10 cellular contexts compared by ENCODE assay signal in the genomic region with DNA sequence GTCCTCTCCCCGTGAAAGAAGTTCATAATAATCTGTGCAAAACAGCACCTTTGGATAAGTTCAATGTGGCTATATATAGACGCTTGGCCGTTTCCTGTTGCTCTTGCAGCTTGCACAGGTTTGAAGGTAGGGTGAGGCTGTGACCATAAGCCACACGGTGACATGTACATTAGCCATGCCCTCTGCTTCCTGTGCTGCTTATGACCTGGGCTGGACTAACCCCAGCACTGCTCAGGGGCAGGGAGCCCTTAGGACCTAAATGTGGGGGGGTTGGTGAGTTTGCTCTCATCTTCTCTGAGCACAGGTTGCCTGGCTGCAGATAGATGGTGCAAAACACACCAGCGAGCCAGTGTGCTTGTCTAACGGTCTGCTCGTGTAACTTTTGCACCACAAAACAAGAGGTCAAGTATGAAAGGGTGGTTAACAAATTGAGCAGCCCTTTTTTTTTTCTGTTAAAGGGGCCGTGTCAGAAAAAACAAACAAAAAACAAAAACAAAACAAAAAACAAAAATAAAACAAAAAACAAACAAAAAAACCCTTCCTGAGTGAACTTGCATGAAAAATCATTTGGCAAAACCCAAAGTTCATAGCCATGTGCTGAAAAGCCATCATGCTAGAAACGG. TPM values are rescaled to one million over a fixed set of nuclear protein-coding genes. Genes with fewer than 3 reads are reported as not detected.
A peak's percentile ranks its signal among the peaks of the same experiment; 100 is the strongest.
DNase-seq lines count a peak whose midpoint lies in the region; ATAC-seq, FAIRE-seq and TF ChIP-seq lines count a peak whose summit lies in the region.
"Had no signal": no experiment of that assay in that cellular context is flagged by ENCODE, and none has a peak within 500 bp of the region (broad histone marks: within the 10 kb centered on the region; RNA-seq: fewer than 3 reads in every experiment).

No MANE protein-coding gene starts in this region.

- no peak overlapping the region for H3K27ac ChIP-seq in right atrium auricular region
- H3K27ac ChIP-seq: tibial nerve had no signal

- H3K27me3 Mint-ChIP-seq in activated naive CD8-positive, alpha-beta T cell treated with anti-CD3 and anti-CD28 coated beads, Interleukin-2, amount 50 U/mL, for 24 hours: no peaks in the 10 kb centered on the region

- H3K4me1 Mint-ChIP-seq in activated naive CD8-positive, alpha-beta T cell treated with anti-CD3 and anti-CD28 coated beads, Interleukin-2, amount 50 U/mL, for 24 hours: peaks cover 99% of the 10 kb centered on the region

- no peaks in the 10 kb centered on the region for H3K36me3 ChIP-seq in right atrium auricular region
- H3K36me3 ChIP-seq: tibial nerve had no signal

- H3K9me3 Mint-ChIP-seq in activated naive CD8-positive, alpha-beta T cell treated with anti-CD3 and anti-CD28 coated beads, Interleukin-2, amount 50 U/mL, for 24 hours: no peaks in the 10 kb centered on the region

- ATAC-seq in GM19395 (IDR thresholded peaks at IDR 0.05; ENCODE audit: unreplicated experiment) (peak; percentile 40), HG03342 (IDR thresholded peaks at IDR 0.05; ENCODE audit: unreplicated experiment) (peak; percentile 29)
- ATAC-seq in activated naive CD8-positive, alpha-beta T cell treated with anti-CD3 and anti-CD28 coated beads, Interleukin-2, amount 50 U/mL, for 24 hours: peak; percentile 60

- H3K4me3 Mint-ChIP-seq in activated naive CD8-positive, alpha-beta T cell treated with anti-CD3 and anti-CD28 coated beads, Interleukin-2, amount 50 U/mL, for 24 hours: peak overlapping the region; percentile 30

- peaks cover 4% of the 10 kb centered on the region for H3K36me3 Mint-ChIP-seq in activated naive CD8-positive, alpha-beta T cell treated with anti-CD3 and anti-CD28 coated beads, Interleukin-2, amount 50 U/mL, for 24 hours (ENCODE audit: low read depth)

- no peak for FAIRE-seq in D721Med (lab: Jason Lieb, UNC)

- peak; percentile 80 for DNase-seq in GM12864 (ENCODE audit: low read depth)
- no peak for DNase-seq in activated naive CD8-positive, alpha-beta T cell treated with anti-CD3 and anti-CD28 coated beads, Interleukin-2, amount 50 U/mL, for 24 hours
- DNase-seq in inferior parietal cortex (ENCODE audit: extremely low spot score): no peak
- DNase-seq in D721Med (ENCODE audit: insufficient read length, low spot score): no peak
- DNase-seq in OCI-M2 (lab: John Stamatoyannopoulos, UW; ENCODE audit: unreplicated experiment): no peak
- DNase-seq in right atrium auricular region (ENCODE audit: low spot score): no peak
- DNase-seq: dermis blood vessel endothelial cell had no signal

- H3K27ac Mint-ChIP-seq in activated naive CD8-positive, alpha-beta T cell treated with anti-CD3 and anti-CD28 coated beads, Interleukin-2, amount 50 U/mL, for 24 hours: peak overlapping the region; percentile 58

- H3K4me3 ChIP-seq in GM12864 (ENCODE audit: low read depth, low read length): peak overlapping the region; percentile 2; the same call in 1 of the 2 replicates
- H3K4me3 ChIP-seq in right atrium auricular region: no peak overlapping the region
- H3K4me3 ChIP-seq: tibial nerve had no signal

- H3K9me3 ChIP-seq in right atrium auricular region: no peaks in the 10 kb centered on the region
- H3K9me3 ChIP-seq: tibial nerve had no signal

- H3K4me1 ChIP-seq in right atrium auricular region: peaks cover 0 to 65% of the 10 kb centered on the region in 2 donors

- no peaks in the 10 kb centered on the region for H3K27me3 ChIP-seq in right atrium auricular region
- H3K27me3 ChIP-seq: tibial nerve had no signal

- TF ChIP-seq CTCF in GM12864 (IDR thresholded peaks at IDR 0.05; ENCODE audit: low read depth, low read length, missing control alignments) (no peak), D721Med (IDR thresholded peaks at IDR 0.05; ENCODE audit: insufficient read depth, missing control alignments) (no peak), right atrium auricular region (IDR thresholded peaks at IDR 0.05) (no peak)

RNA-seq across cellular contexts. Expression of gene FLI1, which starts 37.3 kb away (rescaled TPM):
- 10 to 100 TPM; 12.3 to 25.2 TPM for total RNA-seq in right atrium auricular region
